In genomic region chr18:45274026-45274425, GRCh38 we compare ENCODE assay signal across 29 cellular contexts.
"Had no signal": no experiment of that assay in that cellular context is flagged by ENCODE, and none has a peak within 500 bp of the region (broad histone marks: within the 10 kb centered on the region; RNA-seq: fewer than 3 reads in every experiment).

No MANE protein-coding gene starts in this region.

- H3K27ac ChIP-seq: brain microvascular endothelial cell, coronary artery, esophagus muscularis mucosa, WERI-Rb-1 had no signal

- FAIRE-seq: astrocyte, bronchial epithelial cell, frontal cortex had no signal

- H3K36me3 ChIP-seq: brain microvascular endothelial cell, esophagus muscularis mucosa, WERI-Rb-1 had no signal

- H3K4me3 ChIP-seq: coronary artery, dorsolateral prefrontal cortex, esophagus muscularis mucosa had no signal

- DNase-seq: activated B cell treated with CpG ODN at 0.5 μM for 24 hours; activated CD4-positive, alpha-beta T cell treated with anti-CD3 and anti-CD28 coated beads for 48 hours; activated CD4-positive, alpha-beta T cell treated with anti-CD3 and anti-CD28 coated beads, Interleukin-2, amount 50 U/mL, for 1 hour; activated CD4-positive, alpha-beta T cell treated with anti-CD3 and anti-CD28 coated beads, Interleukin-2, amount 50 U/mL, for 48 hours; activated CD8-positive, alpha-beta memory T cell treated with anti-CD3 and anti-CD28 coated beads for 24 hours; activated CD8-positive, alpha-beta T cell treated with anti-CD3 and anti-CD28 coated beads for 36 hours; activated effector memory CD4-positive, alpha-beta T cell treated with Interleukin-2 at 50 U/mL for 16 hours; activated gamma-delta T cell treated with Interleukin-2 at 50 U/mL for 16 hours; activated naive CD4-positive, alpha-beta T cell treated with anti-CD3 and anti-CD28 coated beads, Interleukin-2, amount 50 U/mL, for 16 hours; activated naive CD4-positive, alpha-beta T cell treated with Interleukin-2 at 50 U/mL for 16 hours; activated T-cell treated with anti-CD3 and anti-CD28 coated beads, Interleukin-2, amount 50 U/mL, for 4 hours; amniotic stem cell; anterior cingulate cortex; brain microvascular endothelial cell; dorsolateral prefrontal cortex; effector memory CD4-positive, alpha-beta T cell; endodermal cell; erythroblast; head of caudate nucleus; T-cell; T-helper 9 cell; WERI-Rb-1 had no signal

- H3K4me1 ChIP-seq: esophagus muscularis mucosa had no signal

- ATAC-seq: activated CD4-positive, CD25-positive, alpha-beta regulatory T cell treated with anti-CD3 and anti-CD28 coated beads, Interleukin-2, amount 50 U/mL, for 24 hours; activated CD8-positive, alpha-beta T cell treated with anti-CD3 and anti-CD28 coated beads for 36 hours; activated T-cell treated with anti-CD3 and anti-CD28 coated beads, Interleukin-2, amount 50 U/mL, for 4 hours; activated T-helper 17 cell treated with anti-CD3 and anti-CD28 coated beads, Interleukin-2, amount 50 U/mL, for 72 hours; T-cell had no signal

- H3K27me3 ChIP-seq: brain microvascular endothelial cell, dorsolateral prefrontal cortex, esophagus muscularis mucosa had no signal
